Comparison of ENCODE assay signal across 1 cellular context in genomic region chr3:152320201-152320617, GRCh38.
TF ChIP-seq lines count a peak whose summit lies in the region.

No MANE protein-coding gene starts in this region.

TF ChIP-seq in K562, 482 proteins besides CTCF, POLR2A, EP300 and RAD21 (continued from another document):
- TF ChIP-seq ZNF639 (CRISPR knock-in tag; conservative IDR thresholded peaks at IDR 0.05 in 1 of 2, IDR thresholded peaks at IDR 0.05 in 1 of 2), result peak in 1 of 2 experiments; percentile 64; a peak in 1 of 4 replicates
- TF ChIP-seq TBL1XR1 (IDR thresholded peaks at IDR 0.05; ENCODE audit: low read length in 2 of 2), result peak; percentile 45 to 96; a peak in 2 of 4 replicates
- no peak for TF ChIP-seq CREB5 (CRISPR knock-in tag; IDR thresholded peaks at IDR 0.05)
- TF ChIP-seq MIER1 (IDR thresholded peaks at IDR 0.05; ENCODE audit: low read depth), result no peak
- TF ChIP-seq SOX6 (IDR thresholded peaks at IDR 0.05), result peak; percentile 93
- TF ChIP-seq JUND (IDR thresholded peaks at IDR 0.05; ENCODE audit: borderline replicate concordance, low read depth, low read length), result peak; percentile 86
- TF ChIP-seq JUND (tag; IDR thresholded peaks at IDR 0.05; ENCODE audit: borderline replicate concordance, low read depth, low read length), result peak; percentile 80; the same call in 2 of the 3 replicates
- peak; percentile 97 for TF ChIP-seq TCF3 (CRISPR knock-in tag; IDR thresholded peaks at IDR 0.05)
- TF ChIP-seq NEUROD1 (IDR thresholded peaks at IDR 0.05; ENCODE audit: borderline replicate concordance, low read depth, low read length, partially characterized antibody), result peak; percentile 87
- TF ChIP-seq EP400 (IDR thresholded peaks at IDR 0.05), result peak; percentile 59
- TF ChIP-seq JUN (IDR thresholded peaks at IDR 0.05; ENCODE audit: borderline replicate concordance, low read depth, low read length), result peak; percentile 64; the same call in 1 of the 2 replicates
- TF ChIP-seq JUN (CRISPR knock-in tag; IDR thresholded peaks at IDR 0.05; ENCODE audit: borderline replicate concordance), result no peak
- no peak for TF ChIP-seq CBFB (CRISPR knock-in tag; IDR thresholded peaks at IDR 0.05)
- no peak for TF ChIP-seq CREBBP (IDR thresholded peaks at IDR 0.05; ENCODE audit: low read depth, low read length)
- TF ChIP-seq TAL1 (IDR thresholded peaks at IDR 0.05), result peak; percentile 95
- TF ChIP-seq CHAMP1 (IDR thresholded peaks at IDR 0.05), result peak; percentile 89
- no peak for TF ChIP-seq RREB1 (CRISPR knock-in tag; IDR thresholded peaks at IDR 0.05)
- TF ChIP-seq MNT (conservative IDR thresholded peaks at IDR 0.05), result peak; percentile 90 to 95
- no peak for TF ChIP-seq MAFF (IDR thresholded peaks at IDR 0.05; ENCODE audit: low read length)
- TF ChIP-seq CREB1 (IDR thresholded peaks at IDR 0.05), result peak; percentile 56; the same call in 1 of the 2 replicates
- no peak for TF ChIP-seq CREB1 (CRISPR knock-in tag; IDR thresholded peaks at IDR 0.05)
- TF ChIP-seq NCOR1 (IDR thresholded peaks at IDR 0.05), result peak; percentile 96
- TF ChIP-seq NFIC (IDR thresholded peaks at IDR 0.05), result peak; percentile 99
- no peak for TF ChIP-seq HOMEZ (CRISPR knock-in tag; IDR thresholded peaks at IDR 0.05)
- TF ChIP-seq GABPA (tag; conservative IDR thresholded peaks at IDR 0.05; ENCODE audit: low read depth), result no peak
- TF ChIP-seq MYNN (IDR thresholded peaks at IDR 0.05), result peak; percentile 63
- TF ChIP-seq MYNN (CRISPR knock-in tag; IDR thresholded peaks at IDR 0.05), result no peak
- TF ChIP-seq TFE3 (CRISPR knock-in tag; IDR thresholded peaks at IDR 0.05), result no peak
- peak; percentile 58; the same call in 1 of the 2 replicates for TF ChIP-seq GATAD2B (IDR thresholded peaks at IDR 0.05; ENCODE audit: borderline replicate concordance)
- TF ChIP-seq DACH1 (IDR thresholded peaks at IDR 0.05; ENCODE audit: partially characterized antibody), result peak; percentile 78
- peak; percentile 83 for TF ChIP-seq FOSL1 (tag; conservative IDR thresholded peaks at IDR 0.05)
- peak; percentile 73 for TF ChIP-seq ETV1 (tag; conservative IDR thresholded peaks at IDR 0.05; ENCODE audit: low read depth)
- TF ChIP-seq NFIX (CRISPR knock-in tag; IDR thresholded peaks at IDR 0.05; ENCODE audit: low read depth), result no peak
- TF ChIP-seq HMGN3 (IDR thresholded peaks at IDR 0.05; ENCODE audit: borderline replicate concordance, extremely low read depth, insufficient read length, low read depth, low read length), result peak; percentile 74
- TF ChIP-seq NCOA1 (IDR thresholded peaks at IDR 0.05; ENCODE audit: low read depth), result 0 out of 2 replicates have a peak, but pooled peaks have one; percentile 40
- TF ChIP-seq PML (IDR thresholded peaks at IDR 0.05; ENCODE audit: low read length), result peak; percentile 94
- peak; percentile 71 for TF ChIP-seq SMAD4 (CRISPR knock-in tag; conservative IDR thresholded peaks at IDR 0.05)
- TF ChIP-seq CBFA2T3 (IDR thresholded peaks at IDR 0.05), result peak; percentile 97
- peak; percentile 66; the same call in 1 of the 2 replicates for TF ChIP-seq ZBED1 (IDR thresholded peaks at IDR 0.05)
- TF ChIP-seq LEF1 (IDR thresholded peaks at IDR 0.05), result peak; percentile 91
- no peak for TF ChIP-seq ZNF764 (CRISPR knock-in tag; IDR thresholded peaks at IDR 0.05; ENCODE audit: low read depth)
- 0 out of 4 replicates have a peak, but pooled peaks have one; percentile 7 to 44 for TF ChIP-seq TEAD1 (CRISPR knock-in tag; IDR thresholded peaks at IDR 0.05)
- TF ChIP-seq RAD51 (IDR thresholded peaks at IDR 0.05; ENCODE audit: borderline replicate concordance, low read depth), result peak; percentile 35; the same call in 1 of the 2 replicates
- TF ChIP-seq ETV6 (IDR thresholded peaks at IDR 0.05; ENCODE audit: borderline replicate concordance in 1 of 2, low read depth in 2 of 2, low read length in 1 of 2), result 0 out of 4 replicates have a peak, but pooled peaks of 1 of the 2 experiments have one; percentile 41
- TF ChIP-seq ETV6 (CRISPR knock-in tag; IDR thresholded peaks at IDR 0.05; ENCODE audit: borderline replicate concordance), result no peak
- no peak for TF ChIP-seq ZNF124 (CRISPR knock-in tag; IDR thresholded peaks at IDR 0.05)
- peak; percentile 70; the same call in 1 of the 2 replicates for TF ChIP-seq NBN (IDR thresholded peaks at IDR 0.05; ENCODE audit: low read depth)
- TF ChIP-seq TRIM24 (IDR thresholded peaks at IDR 0.05), result peak; percentile 76 to 79
- no peak for TF ChIP-seq SAFB2 (IDR thresholded peaks at IDR 0.05; ENCODE audit: borderline replicate concordance, low read depth, low read length, severe bottlenecking)
- TF ChIP-seq ADNP (tag; IDR thresholded peaks at IDR 0.05), result 0 out of 2 replicates have a peak, but pooled peaks have one; percentile 18
- 0 out of 2 replicates have a peak, but pooled peaks have one; percentile 64 for TF ChIP-seq ILF3 (IDR thresholded peaks at IDR 0.05; ENCODE audit: borderline replicate concordance)
- TF ChIP-seq ETS2 (tag; IDR thresholded peaks at IDR 0.05; ENCODE audit: borderline replicate concordance, poor library complexity, severe bottlenecking), result no peak
TF ChIP-seq in K562: peak in this region for 103.
